ENCODE assay signal across 13 cellular contexts in genomic region chr16:48408688-48409087, GRCh38. TPM values are rescaled to one million over a fixed set of nuclear protein-coding genes. Genes with fewer than 3 reads are reported as not detected.
DNase-seq lines count a peak whose midpoint lies in the region; ATAC-seq and TF ChIP-seq lines count a peak whose summit lies in the region.
"Had no signal": no experiment of that assay in that cellular context is flagged by ENCODE, and none has a peak within 500 bp of the region (broad histone marks: within the 10 kb centered on the region; RNA-seq: fewer than 3 reads in every experiment).

No MANE protein-coding gene starts in this region.

- H3K4me3 ChIP-seq in spleen, result no peak overlapping the region
- H3K4me3 ChIP-seq: HAP-1, uterus had no signal

- no peaks in the 10 kb centered on the region for H3K36me3 ChIP-seq in spleen
- H3K36me3 ChIP-seq: HAP-1, uterus had no signal

- H3K9me3 ChIP-seq in spleen, result no peaks in the 10 kb centered on the region
- H3K9me3 ChIP-seq: HAP-1, uterus had no signal

- peaks cover 0 to 5% (median 0%) of the 10 kb centered on the region in 6 donors for H3K4me1 ChIP-seq in spleen
- H3K4me1 ChIP-seq: HAP-1, uterus had no signal

- H3K27me3 ChIP-seq in spleen (replicated peaks in 1 of 7), result no peaks in the 10 kb centered on the region
- H3K27me3 ChIP-seq: uterus had no signal

- intact Hi-C loops in spleen (cut with DNase I; ENCODE audit: low total_unique reads), result no loop called here

- WGBS in spleen, 5 donors, result 87 to 96% (median 94%) methylated on average over 7 of the region's 7 CpGs

- no peak overlapping the region for H3K27ac ChIP-seq in spleen
- H3K27ac ChIP-seq: uterus had no signal

- no peak for TF ChIP-seq CTCF in spleen (IDR thresholded peaks at IDR 0.05 in 8 of 11, conservative IDR thresholded peaks at IDR 0.05 in 3 of 11)

- TF ChIP-seq POLR2A in spleen (IDR thresholded peaks at IDR 0.05), result no peak

- DNase-seq in GM03348 (ENCODE audit: low spot score), result peak; percentile 25
- DNase-seq in RPMI7951 (ENCODE audit: low read depth), result peak; percentile 70
- DNase-seq in fibroblast of peridontal ligament (ENCODE audit: extremely low read depth), result peak; percentile 50
- DNase-seq in renal cortical epithelial cell (ENCODE audit: low read depth), result peak; percentile 84
- DNase-seq in spleen, result no peak
- DNase-seq in stimulated activated naive CD8-positive, alpha-beta T cell treated with anti-CD3 and anti-CD28 coated beads, Interleukin-15, Interleukin-2, amounts not matched to agents 100 U/mL and 50 U/mL, for 24 hours, result no peak
- DNase-seq: DMS153; naive thymus-derived CD8-positive, alpha-beta T cell; NCI-H2107; uterus had no signal

- no peak for ATAC-seq in HG02970 (IDR thresholded peaks at IDR 0.05; ENCODE audit: low FRiP score, unreplicated experiment)
- ATAC-seq in stimulated activated naive CD8-positive, alpha-beta T cell treated with anti-CD3 and anti-CD28 coated beads, Interleukin-15, Interleukin-2, amounts not matched to agents 100 U/mL and 50 U/mL, for 24 hours, result no peak
- ATAC-seq in GM18861 (IDR thresholded peaks at IDR 0.05; ENCODE audit: unreplicated experiment), result no peak
- ATAC-seq: naive thymus-derived CD8-positive, alpha-beta T cell had no signal

RNA-seq across cellular contexts. Expression of gene SIAH1, which starts 23.5 kb away (rescaled TPM):
- 25.5 and 28.0 TPM in 2 replicates for total RNA-seq in RPMI7951 (2014; rRNA removed; shearing (Covaris generic))
- total RNA-seq in renal cortical epithelial cell (36.5 and 38.1 TPM in 2 replicates), spleen (10 to 100 TPM; 22.6 to 32.6 (median 27.6) TPM)
- 10 to 100 TPM; 11.9 to 17.0 (median 16.0) TPM for polyA plus RNA-seq in spleen

Comparison
In these comparisons a context has a peak if more than half of its experiments do, and no peak if none do; other contexts are left out.
1. DNase-seq: peak in GM03348 (single experiment), RPMI7951 (single experiment), fibroblast of peridontal ligament (single experiment) and renal cortical epithelial cell (single experiment); none in spleen (single experiment) and stimulated activated naive CD8-positive, alpha-beta T cell treated with anti-CD3 and anti-CD28 coated beads, Interleukin-15, Interleukin-2, amounts not matched to agents 100 U/mL and 50 U/mL, for 24 hours (single experiment).